ENCODE assay signal across 1 cellular context in the genomic region with DNA sequence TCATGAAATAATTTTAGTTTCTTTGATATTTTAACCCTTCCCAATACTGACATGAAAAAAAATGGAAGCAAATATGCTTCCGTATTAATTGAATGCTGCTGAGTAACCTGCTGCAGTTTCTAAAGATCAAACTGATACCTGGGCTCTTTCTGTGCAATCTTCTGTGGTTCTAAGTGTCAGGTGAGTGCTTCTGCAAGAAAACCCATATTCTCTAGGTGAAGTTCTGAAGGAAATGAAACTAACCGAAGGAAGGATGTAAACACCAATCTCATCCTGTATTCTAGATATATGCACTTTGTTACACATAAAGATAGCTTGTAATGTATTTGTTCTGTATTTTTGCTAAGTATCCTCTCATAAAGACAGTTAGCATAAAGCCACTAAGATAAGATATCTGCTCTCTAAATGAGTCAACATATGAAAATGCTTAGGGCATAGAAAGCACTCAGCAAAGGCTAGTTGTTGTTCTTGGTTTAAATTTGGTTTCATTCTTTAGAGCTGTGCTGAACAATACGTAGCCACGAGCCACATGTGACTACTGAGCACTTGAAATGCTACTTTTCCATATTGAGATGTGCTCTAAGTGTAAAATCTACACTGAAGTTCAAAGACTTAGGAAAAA.
TF ChIP-seq lines count a peak whose summit lies in the region.

No MANE protein-coding gene starts in this region.

TF ChIP-seq in GM23338, 12 proteins besides CTCF, POLR2A, EP300 and RAD21 (continued from another document):
- TF ChIP-seq ZNF462 (CRISPR knock-in tag; IDR thresholded peaks at IDR 0.05) (no peak), STAT1 (IDR thresholded peaks at IDR 0.05; ENCODE audit: unreplicated experiment) (no peak), EZH2 (IDR thresholded peaks at IDR 0.05; ENCODE audit: low read depth, unreplicated experiment) (no peak), ETS1 (IDR thresholded peaks at IDR 0.05) (no peak), NANOG (IDR thresholded peaks at IDR 0.05; ENCODE audit: borderline replicate concordance) (no peak), ZNF331 (CRISPR knock-in tag; IDR thresholded peaks at IDR 0.05; ENCODE audit: low read depth) (no peak), CREB1 (CRISPR knock-in tag; IDR thresholded peaks at IDR 0.05; ENCODE audit: low read depth) (no peak), JUNB (IDR thresholded peaks at IDR 0.05; ENCODE audit: unreplicated experiment) (no peak), ZNF114 (CRISPR knock-in tag; IDR thresholded peaks at IDR 0.05) (no peak)
